ENCODE assay signal across 11 cellular contexts in the genomic region with DNA sequence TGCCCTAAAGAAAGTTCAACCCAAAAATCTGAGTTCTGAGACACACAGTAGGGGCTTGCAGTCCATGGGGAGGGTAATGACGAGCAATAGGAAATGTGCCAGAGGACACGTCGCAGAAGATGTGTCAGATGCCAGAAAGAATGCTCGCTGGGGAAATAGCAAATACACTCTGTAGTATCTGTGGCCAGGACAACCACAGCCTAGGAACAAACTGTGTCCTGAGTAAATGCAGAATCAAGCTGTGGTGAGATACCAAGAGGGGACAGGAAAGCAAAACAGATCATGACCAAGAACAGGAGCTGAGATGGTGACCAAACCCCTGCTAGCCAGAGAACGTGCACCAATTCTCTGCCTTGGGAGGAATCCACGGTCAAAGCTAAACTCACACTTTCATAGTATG. TPM values are rescaled to one million over a fixed set of nuclear protein-coding genes. Genes with fewer than 3 reads are reported as not detected.
DNase-seq lines count a peak whose midpoint lies in the region; ATAC-seq and TF ChIP-seq lines count a peak whose summit lies in the region.
"Had no signal": no experiment of that assay in that cellular context is flagged by ENCODE, and none has a peak within 500 bp of the region (broad histone marks: within the 10 kb centered on the region; RNA-seq: fewer than 3 reads in every experiment).

No MANE protein-coding gene starts in this region.

- intact Hi-C loops in ascending aorta (cut with DNase I) = no loop called here

- TF ChIP-seq CTCF in fibroblast of pulmonary artery (IDR thresholded peaks at IDR 0.05; ENCODE audit: low read length, missing control alignments) (no peak), ascending aorta (IDR thresholded peaks at IDR 0.05) (no peak), coronary artery (IDR thresholded peaks at IDR 0.05) (no peak)

- H3K27me3 ChIP-seq in ascending aorta = no peaks in the 10 kb centered on the region

- DNase-seq in stimulated activated CD4-positive, alpha-beta T cell treated with anti-CD3 and anti-CD28 coated beads, Interleukin-4, amount 100 ng/mL, for 24 hours = peak; percentile 22
- no peak for DNase-seq in stimulated activated CD4-positive, alpha-beta T cell treated with anti-CD3 and anti-CD28 coated beads, Interleukin-2, amount 100 ng/mL, for 24 hours
- DNase-seq in MV-4-11 (lab: John Stamatoyannopoulos, UW) = peak; percentile 30
- peak; percentile 28 for DNase-seq in fibroblast of pulmonary artery (ENCODE audit: low read depth)
- DNase-seq in activated effector memory CD4-positive, alpha-beta T cell treated with anti-CD3 and anti-CD28 coated beads, Interleukin-2, amount 50 U/mL, for 16 hours = no peak
- DNase-seq in ascending aorta (ENCODE audit: low spot score in 2 of 2) = no peak
- no peak for DNase-seq in coronary artery (ENCODE audit: low spot score)
- DNase-seq: NCI-H526 treated with DMSO at 0.1 percent for 48 hours; stimulated activated naive B cell treated with anti-CD40 and anti-IgM and Interleukin-4, amounts not matched to agents 10 μg/mL and 1 μg/mL and 100 μg/mL, for 72 hours had no signal

- H3K27ac ChIP-seq in ascending aorta (no peak overlapping the region), coronary artery (no peak overlapping the region)
- H3K27ac ChIP-seq: SK-N-MC had no signal

- ATAC-seq in HG03025 (IDR thresholded peaks at IDR 0.05; ENCODE audit: low FRiP score, unreplicated experiment) = no peak
- ATAC-seq: stimulated activated naive B cell treated with anti-CD40 and anti-IgM and Interleukin-4, amounts not matched to agents 10 μg/mL and 1 μg/mL and 100 μg/mL, for 72 hours had no signal

- H3K36me3 ChIP-seq in ascending aorta = no peaks in the 10 kb centered on the region

- no peaks in the 10 kb centered on the region for H3K4me1 ChIP-seq in ascending aorta

- no peaks in the 10 kb centered on the region for H3K9me3 ChIP-seq in ascending aorta

- H3K4me3 ChIP-seq in fibroblast of pulmonary artery (replicated peaks; ENCODE audit: low read depth, low read length) (no peak overlapping the region), ascending aorta (no peak overlapping the region), coronary artery (no peak overlapping the region)
- H3K4me3 ChIP-seq: SK-N-MC had no signal

RNA-seq across cellular contexts. Expression of a gene that starts 9.1 kb away (rescaled TPM):
- total RNA-seq in ascending aorta = 0.53 TPM

Comparison
In these comparisons a context has a peak if more than half of its experiments do, and no peak if none do; other contexts are left out.
1. DNase-seq: peak in stimulated activated CD4-positive, alpha-beta T cell treated with anti-CD3 and anti-CD28 coated beads, Interleukin-4, amount 100 ng/mL, for 24 hours (single experiment), MV-4-11 (single experiment) and fibroblast of pulmonary artery (single experiment); none in stimulated activated CD4-positive, alpha-beta T cell treated with anti-CD3 and anti-CD28 coated beads, Interleukin-2, amount 100 ng/mL, for 24 hours (0 of 2), activated effector memory CD4-positive, alpha-beta T cell treated with anti-CD3 and anti-CD28 coated beads, Interleukin-2, amount 50 U/mL, for 16 hours (single experiment), ascending aorta (0 of 2) and coronary artery (single experiment).